Comparison of ENCODE assay signal across 31 cellular contexts in the genomic region with DNA sequence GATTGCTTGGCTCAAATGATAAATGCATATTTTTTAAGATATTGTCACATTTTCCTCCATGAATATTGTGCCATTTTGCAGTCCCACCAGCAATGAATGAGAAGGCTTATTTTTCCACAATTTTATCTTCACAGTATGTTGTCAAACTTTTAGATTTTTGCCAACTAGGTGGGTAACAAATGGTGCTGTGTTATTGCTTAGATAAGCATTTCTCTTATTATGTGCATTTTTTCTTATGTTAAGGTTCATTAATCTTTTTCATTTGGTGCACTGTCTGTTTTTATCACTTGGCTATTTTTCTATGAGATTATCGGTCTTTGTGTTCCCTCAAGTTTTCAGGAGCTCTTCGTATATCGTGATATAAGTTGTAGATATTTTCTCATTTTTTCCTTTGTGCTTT. TPM values are rescaled to one million over a fixed set of nuclear protein-coding genes. Genes with fewer than 3 reads are reported as not detected.
"Had no signal": no experiment of that assay in that cellular context is flagged by ENCODE, and none has a peak within 500 bp of the region (broad histone marks: within the 10 kb centered on the region; RNA-seq: fewer than 3 reads in every experiment).

No MANE protein-coding gene starts in this region.

- H3K4me1 ChIP-seq: stomach, suprapubic skin, testis, thyroid gland, tibial artery, tibial nerve, transverse colon, upper lobe of left lung, upper lobe of right lung, uterus, vagina had no signal

- FAIRE-seq: urothelium cell line had no signal

- H3K36me3 ChIP-seq: stomach, suprapubic skin, thoracic aorta, thyroid gland, tibial artery, tibial nerve, transverse colon, upper lobe of left lung, upper lobe of right lung, uterus, vagina had no signal

- ATAC-seq: stimulated activated effector memory CD8-positive, alpha-beta T cell treated with anti-CD3 and anti-CD28 coated beads, Interleukin-12 subunit alpha, Interleukin-12 subunit beta, amount 100 ng/mL, for 72 hours; stimulated activated memory B cell treated with anti-CD40 and anti-IgM and Interleukin-4, amounts not matched to agents 10 μg/mL and 1 μg/mL and 100 μg/mL, for 72 hours; stimulated activated naive B cell treated with anti-CD40 and anti-IgM and Interleukin-4, amounts not matched to agents 10 μg/mL and 1 μg/mL and 100 μg/mL, for 72 hours; stimulated activated naive CD8-positive, alpha-beta T cell treated with anti-CD3 and anti-CD28 coated beads, Interleukin-15, amount 100 ng/mL, for 72 hours; stimulated activated naive CD8-positive, alpha-beta T cell treated with anti-CD3 and anti-CD28 coated beads, Interleukin-15, Interleukin-2, amounts not matched to agents 100 U/mL and 50 U/mL, for 24 hours; upper lobe of right lung had no signal

- DNase-seq: stimulated activated CD4-positive, alpha-beta T cell treated with anti-CD3 and anti-CD28 coated beads, Interleukin-2, amount 100 ng/mL, for 48 hours; stimulated activated CD4-positive, alpha-beta T cell treated with anti-CD3 and anti-CD28 coated beads, Interleukin-4, amount 100 ng/mL, for 1 hour; stimulated activated CD4-positive, alpha-beta T cell treated with anti-CD3 and anti-CD28 coated beads, Interleukin-4, amount 100 ng/mL, for 24 hours; stimulated activated CD4-positive, alpha-beta T cell treated with anti-CD3 and anti-CD28 coated beads, Interleukin-4, amount 100 ng/mL, for 4 hours; stimulated activated CD8-positive, alpha-beta memory T cell treated with anti-CD3 and anti-CD28 coated beads, Interleukin-4, amount 100 ng/mL, for 48 hours; stimulated activated naive B cell treated with anti-CD40 and anti-IgM and Interleukin-4, amounts not matched to agents 10 μg/mL and 1 μg/mL and 100 μg/mL, for 72 hours; stimulated activated naive CD4-positive, alpha-beta T cell; stimulated activated naive CD4-positive, alpha-beta T cell treated with Interleukin-2 at 50 U/mL for 16 hours; stimulated activated naive CD8-positive, alpha-beta T cell treated with anti-CD3 and anti-CD28 coated beads, Interleukin-15, amount 100 ng/mL, for 72 hours; stimulated activated naive CD8-positive, alpha-beta T cell treated with anti-CD3 and anti-CD28 coated beads, Interleukin-15, Interleukin-2, amounts not matched to agents 100 U/mL and 50 U/mL, for 24 hours; stomach; substantia nigra; testis; thyroid gland; tibial artery; transverse colon; trophoblast cell; upper lobe of left lung; upper lobe of right lung; uterus had no signal

- H3K9me3 ChIP-seq: suprapubic skin, testis, thoracic aorta, thyroid gland, tibial artery, transverse colon, upper lobe of right lung, uterus, vagina had no signal

- H3K4me3 ChIP-seq: stomach, suprapubic skin, testis, thoracic aorta, thyroid gland, tibial artery, tibial nerve, transverse colon, upper lobe of left lung, upper lobe of right lung, uterus, vagina had no signal

- H3K27ac ChIP-seq: stomach, suprapubic skin, testis, thoracic aorta, thyroid gland, tibial artery, tibial nerve, transverse colon, upper lobe of left lung, upper lobe of right lung, uterus, vagina had no signal

- H3K27me3 ChIP-seq: stomach, suprapubic skin, testis, thyroid gland, tibial artery, tibial nerve, transverse colon, upper lobe of left lung, upper lobe of right lung, uterus, vagina had no signal

RNA-seq across cellular contexts. Expression of a gene that starts 13.4 kb away (rescaled TPM):
- total RNA-seq: subcutaneous adipose tissue, suprapubic skin, temporal lobe, thoracic aorta, thyroid gland, tibial nerve, transverse colon, upper lobe of right lung, ureter, urinary bladder, vagina had no signal

RNA-seq across cellular contexts. Expression of a gene that starts 32.1 kb away (rescaled TPM):
- total RNA-seq: subcutaneous adipose tissue, suprapubic skin, temporal lobe, testis, thoracic aorta, thyroid gland, tibial nerve, transverse colon, upper lobe of right lung, ureter, urinary bladder, uterus, vagina had no signal
- polyA plus RNA-seq: stomach, urinary bladder had no signal
